ENCODE assay signal across 11 cellular contexts in genomic region chr15:57592426-57592825, GRCh38. TPM values are rescaled to one million over a fixed set of nuclear protein-coding genes. Genes with fewer than 3 reads are reported as not detected.
DNase-seq lines count a peak whose midpoint lies in the region; ATAC-seq and TF ChIP-seq lines count a peak whose summit lies in the region.
"Had no signal": no experiment of that assay in that cellular context is flagged by ENCODE, and none has a peak within 500 bp of the region (broad histone marks: within the 10 kb centered on the region; RNA-seq: fewer than 3 reads in every experiment).

No MANE protein-coding gene starts in this region.

- intact Hi-C loops in A673 (cut with micrococcal nuclease; ENCODE audit: unreplicated experiment), result no loop called here
- intact Hi-C loops in dorsolateral prefrontal cortex (cut with DNase I), result no loop called here

- H3K9me3 ChIP-seq in A673 (ENCODE audit: low read depth, low read length, poor library complexity, severe bottlenecking), result no peaks in the 10 kb centered on the region
- H3K9me3 ChIP-seq in HUES64 (ENCODE audit: insufficient read depth, low read depth, low read length), result no peaks in the 10 kb centered on the region
- H3K9me3 ChIP-seq in neural progenitor cell (ENCODE audit: low read depth), result no peaks in the 10 kb centered on the region

- peaks cover 24% of the 10 kb centered on the region for H3K27me3 Mint-ChIP-seq in neural progenitor cell (ENCODE audit: insufficient read depth, low read depth)

- ATAC-seq in HG02981 (IDR thresholded peaks at IDR 0.05; ENCODE audit: unreplicated experiment) (no peak), HG02852 (IDR thresholded peaks at IDR 0.05; ENCODE audit: unreplicated experiment) (no peak)

- H3K36me3 ChIP-seq in A673 (ENCODE audit: insufficient read depth, low read length, poor library complexity, severe bottlenecking) (no peaks in the 10 kb centered on the region), HUES64 (ENCODE audit: insufficient read depth, low read length) (no peaks in the 10 kb centered on the region), neural progenitor cell (no peaks in the 10 kb centered on the region)

- H3K4me3 Mint-ChIP-seq in neural progenitor cell, result peak overlapping the region; percentile 74

- H3K4me3 ChIP-seq in A673 (ENCODE audit: low read depth, low read length, poor library complexity, severe bottlenecking) (peak overlapping the region; percentile 40), HUES64 (ENCODE audit: low read length) (peak overlapping the region; percentile 73), dorsolateral prefrontal cortex (peak overlapping the region in 49 of 59 donors; percentile 31 to 73 (median 58)), neural progenitor cell (peak overlapping the region; percentile 59)

- no TSS peak for BruUV-seq in A673 (replicated peaks; lab: Mats Ljungman, UMichigan)

- no peaks in the 10 kb centered on the region for H3K27me3 ChIP-seq in A673 (replicated peaks; ENCODE audit: insufficient read depth, low read depth, low read length, poor library complexity)
- H3K27me3 ChIP-seq in HUES64 (ENCODE audit: insufficient read depth, low read length), result peaks cover 36% of the 10 kb centered on the region
- H3K27me3 ChIP-seq in dorsolateral prefrontal cortex, result peaks cover 0 to 21% (median 0%) of the 10 kb centered on the region in 45 donors
- peaks cover 59% of the 10 kb centered on the region for H3K27me3 ChIP-seq in neural progenitor cell

- H3K9ac ChIP-seq in HUES64 (ENCODE audit: low read depth, low read length) (no peak overlapping the region), neural progenitor cell (no peak overlapping the region)

- H3K4me2 ChIP-seq in neural progenitor cell, result peak overlapping the region; percentile 89

- DNase-seq in A673 (ENCODE audit: low spot score), result no peak
- no peak for DNase-seq in dorsolateral prefrontal cortex
- no peak for DNase-seq in neural progenitor cell (ENCODE audit: low spot score)
- DNase-seq in NCI-H187 treated with DMSO at 0.1 percent for 48 hours (lab: John Stamatoyannopoulos, UW), result no peak
- no peak for DNase-seq in putamen (ENCODE audit: low spot score)
- DNase-seq: DMS153, NCI-H1092, SHP77 treated with DMSO at 0.1 percent for 48 hours had no signal

- peaks cover 4% of the 10 kb centered on the region for H3F3A ChIP-seq in neural progenitor cell (ENCODE audit: low read depth)

- H3K36me3 Mint-ChIP-seq in neural progenitor cell, result no peaks in the 10 kb centered on the region

- CTCF ChIA-PET in A673 (lab: Charles Lee), result no interaction called here

- no peaks in the 10 kb centered on the region for H3K79me2 ChIP-seq in neural progenitor cell (ENCODE audit: low read depth)

- POLR2A ChIA-PET in A673 (lab: Charles Lee; ENCODE audit: low non-redundant PET), result no interaction called here

- no peak overlapping the region for H2AFZ ChIP-seq in neural progenitor cell (replicated peaks)

- peaks cover 3% of the 10 kb centered on the region for H3K4me1 Mint-ChIP-seq in neural progenitor cell

- no peaks in the 10 kb centered on the region for H4K20me1 ChIP-seq in neural progenitor cell (ENCODE audit: low read depth)

- 77% methylated on average over 5 of the region's 5 CpGs for WGBS in HUES64

- H3K4me1 ChIP-seq in A673 (ENCODE audit: insufficient read depth, low read length, poor library complexity, severe bottlenecking) (no peaks in the 10 kb centered on the region), HUES64 (ENCODE audit: insufficient read depth, low read length) (no peaks in the 10 kb centered on the region), neural progenitor cell (no peaks in the 10 kb centered on the region)

- H3K27ac Mint-ChIP-seq in neural progenitor cell, result no peak overlapping the region

- TF ChIP-seq CTCF in A673 (conservative IDR thresholded peaks at IDR 0.05; ENCODE audit: low read depth, low read length), result no peak
- no peak for TF ChIP-seq CTCF in dorsolateral prefrontal cortex (IDR thresholded peaks at IDR 0.05 in 54 of 56, conservative IDR thresholded peaks at IDR 0.05 in 2 of 56; ENCODE audit: low read depth in 1 of 56, partially characterized antibody in 56 of 56)
- no peak for TF ChIP-seq CTCF in neural progenitor cell (IDR thresholded peaks at IDR 0.05)

- H3K9me3 Mint-ChIP-seq in neural progenitor cell, result no peaks in the 10 kb centered on the region

- no peak overlapping the region for H3K27ac ChIP-seq in A673 (ENCODE audit: low read depth, low read length, poor library complexity, severe bottlenecking)
- no peak overlapping the region for H3K27ac ChIP-seq in HUES64 (ENCODE audit: low read depth, low read length)
- H3K27ac ChIP-seq in dorsolateral prefrontal cortex, result peak overlapping the region in 2 of 59 donors; percentile 19 to 44
- no peak overlapping the region for H3K27ac ChIP-seq in neural progenitor cell

RNA-seq across cellular contexts. Expression of gene MYZAP, which starts 0.7 kb away (rescaled TPM):
- not detected in 2 replicates for total RNA-seq in A673 (2021)
- 0.85 TPM for polyA plus RNA-seq in HUES64 (2013, experiment 1 of 2)
- 0.89 TPM for polyA plus RNA-seq in HUES64 (2013, experiment 2 of 2)
- 1 to 10 TPM in 79 of 120 experiments, under 1 TPM in 38, not detected in 3; 0.31 to 4.8 (median 1.3) TPM for total RNA-seq in dorsolateral prefrontal cortex
- total RNA-seq in neural progenitor cell (ENCODE audit: low replicate concordance), result 0.09 TPM in 1 of 2 replicates, not detected in the other
